Comparison of ENCODE assay signal across 1 cellular context in genomic region chr2:43005211-43005974, GRCh38.
TF ChIP-seq lines count a peak whose summit lies in the region.

No MANE protein-coding gene starts in this region.

TF ChIP-seq in HepG2, 621 proteins besides CTCF, POLR2A, EP300 and RAD21 (continued from another document and continues in another):
- TF ChIP-seq PRDM15 (CRISPR knock-in tag; IDR thresholded peaks at IDR 0.05) = no peak; the same call in 1 of the 2 replicates
- TF ChIP-seq STAG1 (CRISPR knock-in tag; IDR thresholded peaks at IDR 0.05) = peak; percentile 38
- TF ChIP-seq KLF6 (CRISPR knock-in tag; IDR thresholded peaks at IDR 0.05) = no peak; the same call in none of the 2 replicates
- no peak for TF ChIP-seq MXI1 (IDR thresholded peaks at IDR 0.05; ENCODE audit: borderline replicate concordance, low read depth, low read length)
- no peak for TF ChIP-seq MNT (IDR thresholded peaks at IDR 0.05)
- TF ChIP-seq ZNF124 (CRISPR knock-in tag; IDR thresholded peaks at IDR 0.05) = peak; percentile 70; the same call in 1 of the 2 replicates
- TF ChIP-seq KAT2B (IDR thresholded peaks at IDR 0.05; ENCODE audit: borderline replicate concordance, low read depth, low read length) = no peak
- TF ChIP-seq ZNF609 (CRISPR knock-in tag; IDR thresholded peaks at IDR 0.05; ENCODE audit: borderline replicate concordance) = peak; percentile 87
- no peak for TF ChIP-seq ZNF562 (CRISPR knock-in tag; IDR thresholded peaks at IDR 0.05; ENCODE audit: borderline replicate concordance)
- TF ChIP-seq ZNF709 (CRISPR knock-in tag; IDR thresholded peaks at IDR 0.05) = peak; percentile 73; the same call in 1 of the 2 replicates
- no peak for TF ChIP-seq ZNF781 (CRISPR knock-in tag; IDR thresholded peaks at IDR 0.05; ENCODE audit: borderline replicate concordance, not compliant biosample characterization)
- peak; percentile 59; the same call in 1 of the 2 replicates for TF ChIP-seq ZNF784 (CRISPR knock-in tag; IDR thresholded peaks at IDR 0.05; ENCODE audit: borderline replicate concordance)
- TF ChIP-seq NFKB2 (CRISPR knock-in tag; IDR thresholded peaks at IDR 0.05; ENCODE audit: borderline replicate concordance) = no peak
- TF ChIP-seq RNF219 (CRISPR knock-in tag; IDR thresholded peaks at IDR 0.05) = no peak
- peak; percentile 95 for TF ChIP-seq XRCC5 (optimal IDR thresholded peaks at IDR 0.05; ENCODE audit: low read length)
- TF ChIP-seq NR2C2 (CRISPR knock-in tag; IDR thresholded peaks at IDR 0.05; ENCODE audit: borderline replicate concordance) = no peak
- TF ChIP-seq ZNF691 (CRISPR knock-in tag; IDR thresholded peaks at IDR 0.05; ENCODE audit: borderline replicate concordance, low read depth) = no peak; the same call in 1 of the 2 replicates
- TF ChIP-seq SIX4 (CRISPR knock-in tag; IDR thresholded peaks at IDR 0.05) = peak; percentile 96
- no peak for TF ChIP-seq HMGA1 (CRISPR knock-in tag; conservative IDR thresholded peaks at IDR 0.05)
- peak; percentile 86 for TF ChIP-seq SAP130 (CRISPR knock-in tag; IDR thresholded peaks at IDR 0.05; ENCODE audit: low read depth)
- no peak for TF ChIP-seq CC2D1A (CRISPR knock-in tag; IDR thresholded peaks at IDR 0.05)
- TF ChIP-seq KLF13 (CRISPR knock-in tag; IDR thresholded peaks at IDR 0.05) = no peak
- TF ChIP-seq YEATS4 (CRISPR knock-in tag; IDR thresholded peaks at IDR 0.05; ENCODE audit: borderline replicate concordance) = peak; percentile 79; the same call in 1 of the 2 replicates
- TF ChIP-seq SALL2 (CRISPR knock-in tag; IDR thresholded peaks at IDR 0.05) = peak; percentile 83; the same call in 1 of the 2 replicates
- TF ChIP-seq ZNF552 (CRISPR knock-in tag; IDR thresholded peaks at IDR 0.05; ENCODE audit: borderline replicate concordance) = no peak; the same call in 1 of the 2 replicates
- no peak for TF ChIP-seq FOXA1 (IDR thresholded peaks at IDR 0.05)
- TF ChIP-seq FOXA1 (CRISPR knock-in tag; IDR thresholded peaks at IDR 0.05) = peak; percentile 78
- peak; percentile 88; the same call in 1 of the 2 replicates for TF ChIP-seq RFXAP (CRISPR knock-in tag; IDR thresholded peaks at IDR 0.05; ENCODE audit: borderline replicate concordance)
- TF ChIP-seq MAFK (conservative IDR thresholded peaks at IDR 0.05 in 1 of 2, IDR thresholded peaks at IDR 0.05 in 1 of 2; ENCODE audit: low read length in 2 of 2) = no peak
- TF ChIP-seq ZBTB37 (CRISPR knock-in tag; IDR thresholded peaks at IDR 0.05) = peak; percentile 95
- peak; percentile 83; the same call in 1 of the 2 replicates for TF ChIP-seq NR0B2 (CRISPR knock-in tag; IDR thresholded peaks at IDR 0.05)
- peak; percentile 99 for TF ChIP-seq ZBTB7B (CRISPR knock-in tag; IDR thresholded peaks at IDR 0.05)
- no peak for TF ChIP-seq ATAD3A (CRISPR knock-in tag; IDR thresholded peaks at IDR 0.05)
- no peak for TF ChIP-seq NFYB (CRISPR knock-in tag; IDR thresholded peaks at IDR 0.05)
- no peak for TF ChIP-seq ZFP62 (CRISPR knock-in tag; IDR thresholded peaks at IDR 0.05)
- TF ChIP-seq ERF (CRISPR knock-in tag; IDR thresholded peaks at IDR 0.05) = peak; percentile 61
- no peak for TF ChIP-seq ZNF850 (CRISPR knock-in tag; conservative IDR thresholded peaks at IDR 0.05)
- no peak for TF ChIP-seq TEAD2 (CRISPR knock-in tag; IDR thresholded peaks at IDR 0.05)
- TF ChIP-seq NCOA2 (CRISPR knock-in tag; IDR thresholded peaks at IDR 0.05) = peak; percentile 95
- TF ChIP-seq ZNF510 (CRISPR knock-in tag; IDR thresholded peaks at IDR 0.05; ENCODE audit: low read depth) = no peak; the same call in 1 of the 2 replicates
- no peak for TF ChIP-seq AGO1 (IDR thresholded peaks at IDR 0.05; ENCODE audit: low read depth, low read length, poor library complexity, severe bottlenecking)
- peak; percentile 24; the same call in 1 of the 2 replicates for TF ChIP-seq ZNF768 (CRISPR knock-in tag; IDR thresholded peaks at IDR 0.05)
- peak; percentile 94 for TF ChIP-seq ZNF792 (CRISPR knock-in tag; IDR thresholded peaks at IDR 0.05)
- TF ChIP-seq THAP7 (CRISPR knock-in tag; IDR thresholded peaks at IDR 0.05) = 0 out of 2 replicates have a peak, but pooled peaks have one; percentile 32
- TF ChIP-seq ZNF296 (CRISPR knock-in tag; conservative IDR thresholded peaks at IDR 0.05) = no peak; the same call in 1 of the 2 replicates
- peak; percentile 84; the same call in 1 of the 2 replicates for TF ChIP-seq ZNF205 (CRISPR knock-in tag; IDR thresholded peaks at IDR 0.05)
- no peak; the same call in 1 of the 2 replicates for TF ChIP-seq ARNT2 (CRISPR knock-in tag; IDR thresholded peaks at IDR 0.05; ENCODE audit: low read depth)
- no peak for TF ChIP-seq ZNF549 (CRISPR knock-in tag; IDR thresholded peaks at IDR 0.05)
- peak; percentile 8; the same call in 1 of the 2 replicates for TF ChIP-seq SIN3A (IDR thresholded peaks at IDR 0.05; ENCODE audit: borderline replicate concordance, low read depth, low read length)
- TF ChIP-seq ZFP36 (IDR thresholded peaks at IDR 0.05; ENCODE audit: borderline replicate concordance, low read depth, low read length, partially characterized antibody) = no peak
- peak; percentile 63; the same call in 1 of the 2 replicates for TF ChIP-seq ZSCAN21 (CRISPR knock-in tag; IDR thresholded peaks at IDR 0.05; ENCODE audit: borderline replicate concordance)
- TF ChIP-seq SP1 (IDR thresholded peaks at IDR 0.05) = no peak
- no peak for TF ChIP-seq SP1 (CRISPR knock-in tag; IDR thresholded peaks at IDR 0.05)
